Comparison of ENCODE assay signal across 9 cellular contexts in the genomic region with DNA sequence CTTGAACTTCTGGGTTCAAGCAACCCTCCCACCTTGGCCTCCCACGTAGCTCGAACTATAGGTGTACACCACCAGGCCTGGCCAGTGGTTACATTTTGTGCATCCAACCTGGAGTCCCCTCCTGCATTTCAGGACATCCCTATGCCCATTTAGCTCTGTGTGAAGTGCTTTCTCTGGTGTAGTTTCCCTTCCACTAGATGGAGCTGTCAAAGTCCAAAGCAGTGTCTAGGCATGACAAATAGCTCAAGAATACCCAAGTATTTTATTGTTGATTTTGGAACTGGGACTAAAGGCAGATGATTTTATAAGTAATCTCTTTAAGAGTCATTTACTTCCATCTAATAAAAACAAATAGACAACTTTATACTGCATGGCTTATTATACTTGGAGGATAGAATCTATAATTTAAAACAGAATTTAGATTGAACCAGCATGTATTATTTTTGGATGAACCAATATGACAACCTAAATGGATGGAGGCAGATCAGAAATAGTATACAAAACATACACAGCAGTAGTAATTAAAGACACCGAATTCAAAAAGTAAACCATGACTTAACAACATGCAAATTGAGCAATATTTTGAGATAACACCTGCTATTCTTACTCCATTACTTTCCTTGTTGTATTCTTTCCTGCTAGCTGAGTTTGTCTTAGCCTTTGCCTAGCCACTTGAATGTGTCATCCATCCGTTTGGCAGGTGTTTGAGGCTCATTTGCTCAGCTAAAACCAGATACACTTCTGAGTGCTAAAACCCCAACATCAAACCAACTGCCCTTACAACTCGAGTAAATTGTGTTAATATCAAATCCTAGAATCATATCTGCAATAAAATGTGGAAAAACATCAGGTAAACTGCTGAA. TPM values are rescaled to one million over a fixed set of nuclear protein-coding genes. Genes with fewer than 3 reads are reported as not detected.
DNase-seq lines count a peak whose midpoint lies in the region; FAIRE-seq and TF ChIP-seq lines count a peak whose summit lies in the region.
"Had no signal": no experiment of that assay in that cellular context is flagged by ENCODE, and none has a peak within 500 bp of the region (broad histone marks: within the 10 kb centered on the region; RNA-seq: fewer than 3 reads in every experiment).

No MANE protein-coding gene starts in this region.

- peak; percentile 78 for FAIRE-seq in GM18507 (lab: Jason Lieb, UNC)

- DNase-seq in DMS53 (lab: John Stamatoyannopoulos, UW) (peak; percentile 43), DMS53 treated with DMSO at 0.1 percent for 48 hours (lab: John Stamatoyannopoulos, UW; ENCODE audit: unreplicated experiment) (no peak), GM18507 (ENCODE audit: extremely low spot score, insufficient read length, low read depth) (peak; percentile 11), RPMI8226 (peak; percentile 29), epithelial cell of proximal tubule (ENCODE audit: low read depth) (peak; percentile 13), retinal pigment epithelial cell (ENCODE audit: low read depth) (no peak), cortex of kidney (lab: John Stamatoyannopoulos, UW) (no peak), ascending aorta (ENCODE audit: low spot score in 2 of 2) (no peak)

- H3K9me3 ChIP-seq in ascending aorta, result no peaks in the 10 kb centered on the region
- H3K9me3 ChIP-seq: BLaER1 had no signal

- TF ChIP-seq CTCF in epithelial cell of proximal tubule (conservative IDR thresholded peaks at IDR 0.05; ENCODE audit: low read depth, low read length) (peak; percentile 81), retinal pigment epithelial cell (conservative IDR thresholded peaks at IDR 0.05; ENCODE audit: low read depth, low read length) (peak; percentile 85), ascending aorta (IDR thresholded peaks at IDR 0.05) (no peak)

- H3K27ac ChIP-seq in ascending aorta, result no peak overlapping the region
- H3K27ac ChIP-seq: BLaER1 had no signal

- H3K4me3 ChIP-seq in epithelial cell of proximal tubule (ENCODE audit: low read depth, low read length) (no peak overlapping the region), retinal pigment epithelial cell (ENCODE audit: low read length) (no peak overlapping the region), ascending aorta (no peak overlapping the region)
- H3K4me3 ChIP-seq: BLaER1 had no signal

- H3K36me3 ChIP-seq in ascending aorta, result peaks cover 38 to 58% of the 10 kb centered on the region in 2 donors

- intact Hi-C loops in ascending aorta (cut with DNase I), result no loop called here

- no peaks in the 10 kb centered on the region for H3K27me3 ChIP-seq in ascending aorta
- H3K27me3 ChIP-seq: BLaER1 had no signal

- no peaks in the 10 kb centered on the region for H3K4me1 ChIP-seq in ascending aorta

RNA-seq across cellular contexts. Expression of a gene that starts 37.7 kb away (rescaled TPM):
- total RNA-seq in epithelial cell of proximal tubule, result 11.1 and 12.7 TPM in 2 replicates
- 12.7 TPM for total RNA-seq in ascending aorta

RNA-seq across cellular contexts. Expression of a gene that starts 44.4 kb away (rescaled TPM):
- 14.7 and 26.0 TPM in 2 replicates for total RNA-seq in epithelial cell of proximal tubule
- 31.0 TPM for total RNA-seq in ascending aorta

RNA-seq across cellular contexts. Expression of a gene that starts 52.5 kb away (rescaled TPM):
- total RNA-seq in epithelial cell of proximal tubule (77.9 and 113 TPM in 2 replicates), ascending aorta (6.9 TPM)

Comparison
In these comparisons a context has a peak if more than half of its experiments do, and no peak if none do; other contexts are left out.
1. DNase-seq: peak in DMS53 (single experiment), GM18507 (single experiment), RPMI8226 (single experiment) and epithelial cell of proximal tubule (single experiment); none in DMS53 treated with DMSO at 0.1 percent for 48 hours (single experiment), retinal pigment epithelial cell (single experiment), cortex of kidney (single experiment) and ascending aorta (0 of 2).
2. CTCF ChIP-seq: peak in epithelial cell of proximal tubule (single experiment) and retinal pigment epithelial cell (single experiment); none in ascending aorta (0 of 3).